21 cellular contexts compared by ENCODE assay signal in genomic region chr5:80990971-80991370, GRCh38. TPM values are rescaled to one million over a fixed set of nuclear protein-coding genes. Genes with fewer than 3 reads are reported as not detected.
DNase-seq lines count a peak whose midpoint lies in the region; ATAC-seq, FAIRE-seq and TF ChIP-seq lines count a peak whose summit lies in the region.
"Had no signal": no experiment of that assay in that cellular context is flagged by ENCODE, and none has a peak within 500 bp of the region (broad histone marks: within the 10 kb centered on the region; RNA-seq: fewer than 3 reads in every experiment).

No MANE protein-coding gene starts in this region.

- H3K36me3 Mint-ChIP-seq in H9 (ENCODE audit: insufficient read depth in 1 of 3, low read depth in 3 of 3) (no peaks in the 10 kb centered on the region; a peak in 1 of 7 replicates), nephron progenitor cell (ENCODE audit: low read depth) (no peaks in the 10 kb centered on the region)

- no peaks in the 10 kb centered on the region for H3K9me1 ChIP-seq in keratinocyte (ENCODE audit: control insufficient read depth, extremely low read depth, insufficient read depth, low read length)

- H3K9me3 ChIP-seq in H9 (ENCODE audit: control insufficient read depth, low read depth, low read length) = no peaks in the 10 kb centered on the region
- no peaks in the 10 kb centered on the region for H3K9me3 ChIP-seq in keratinocyte (ENCODE audit: control insufficient read depth, low read depth, low read length)
- H3K9me3 ChIP-seq: left ventricle myocardium inferior, neutrophil, thoracic aorta had no signal

- H2BK20ac ChIP-seq in H9 (ENCODE audit: low read depth, low read length, poor library complexity, severe bottlenecking) = no peak overlapping the region

- FAIRE-seq in bronchial epithelial cell (lab: Jason Lieb, UNC) (no peak), keratinocyte (lab: Jason Lieb, UNC) (peak; percentile 76)
- FAIRE-seq: colon, endometrium, frontal cortex, HTR-8/SVneo had no signal

- no peak overlapping the region for H3K23ac ChIP-seq in H9 (ENCODE audit: insufficient read length, low read depth, low read length)

- no peak overlapping the region for H2BK5ac ChIP-seq in H9 (ENCODE audit: insufficient read length, low read length)

- H3K4me2 ChIP-seq in H9 (ENCODE audit: insufficient read depth, insufficient read length, low read length) (no peak overlapping the region), keratinocyte (ENCODE audit: control insufficient read depth, extremely low read depth, insufficient read depth, low read depth, low read length) (peak overlapping the region; percentile 51)

- no peak overlapping the region for H2AK5ac ChIP-seq in H9 (ENCODE audit: insufficient read length, low read length)

- no peak overlapping the region for H3K56ac ChIP-seq in H9 (ENCODE audit: insufficient read length, low read depth, low read length)

- no peak overlapping the region for H3K4me3 ChIP-seq in bronchial epithelial cell (ENCODE audit: low read depth, low read length)
- no peak overlapping the region for H3K4me3 ChIP-seq in keratinocyte (ENCODE audit: control insufficient read depth in 2 of 3, extremely low read depth in 1 of 3, insufficient read depth in 2 of 3, low read depth in 1 of 3, low read length in 3 of 3)
- H3K4me3 ChIP-seq: left ventricle myocardium inferior, thoracic aorta had no signal

- peaks cover 18% of the 10 kb centered on the region; the same call in 1 of the 2 replicates for H3K4me1 ChIP-seq in H9 (ENCODE audit: insufficient read depth, low read length)
- H3K4me1 ChIP-seq in keratinocyte (ENCODE audit: control insufficient read depth, extremely low read depth, insufficient read depth, low read length) = peaks cover 8% of the 10 kb centered on the region

- no peak overlapping the region for H3K4me3 Mint-ChIP-seq in H9
- H3K4me3 Mint-ChIP-seq in nephron progenitor cell = no peak overlapping the region
- H3K4me3 Mint-ChIP-seq: HFFc6 had no signal

- DNase-seq in H9 (peak; percentile 80), M059J (ENCODE audit: low read depth) (peak; percentile 80), bronchial epithelial cell (ENCODE audit: low read depth) (peak; percentile 81), keratinocyte (ENCODE audit: low read depth, low spot score) (peak; percentile 9), nephron progenitor cell (no peak), NCI-H1048 (lab: John Stamatoyannopoulos, UW) (no peak)
- DNase-seq: activated CD8-positive, alpha-beta memory T cell treated with anti-CD3 and anti-CD28 coated beads for 24 hours; GDM1; HFFc6; left ventricle myocardium inferior; NCI-H1930; NCI-H446; SIG-M5 had no signal

- H3K4ac ChIP-seq in H9 (ENCODE audit: low read depth, low read length) = no peak overlapping the region

- no peak overlapping the region for H2BK12ac ChIP-seq in H9 (ENCODE audit: insufficient read length, low read depth, low read length)

- H2BK120ac ChIP-seq in H9 (ENCODE audit: low read depth, low read length, poor library complexity, severe bottlenecking) = no peak overlapping the region

- peaks cover 2% of the 10 kb centered on the region; the same call in 1 of the 2 replicates for H3K79me2 ChIP-seq in H9 (ENCODE audit: insufficient read depth, low read length)
- H3K79me2 ChIP-seq in keratinocyte (ENCODE audit: control insufficient read depth, insufficient read depth, low read length) = no peaks in the 10 kb centered on the region

- H3K18ac ChIP-seq in H9 (ENCODE audit: insufficient read length, low read depth, low read length) = no peak overlapping the region

- H4K20me1 ChIP-seq in H9 (ENCODE audit: control insufficient read depth, insufficient read depth, insufficient read length) = no peaks in the 10 kb centered on the region
- no peaks in the 10 kb centered on the region for H4K20me1 ChIP-seq in keratinocyte (ENCODE audit: control insufficient read depth, extremely low read depth, insufficient read depth, low read length)

- no peaks in the 10 kb centered on the region for H3K23me2 ChIP-seq in H9 (ENCODE audit: insufficient read length, low read depth, low read length, poor library complexity, severe bottlenecking)

- H3K79me1 ChIP-seq in H9 (ENCODE audit: insufficient read depth, low read depth, low read length, poor library complexity, severe bottlenecking) = no peaks in the 10 kb centered on the region

- no peak overlapping the region for H2BK15ac ChIP-seq in H9 (ENCODE audit: low read depth, low read length)

- no peak overlapping the region for H3T11ph ChIP-seq in H9 (ENCODE audit: low read length)

- ATAC-seq in HG03196 (IDR thresholded peaks at IDR 0.05; ENCODE audit: unreplicated experiment) (no peak), GM21423 (IDR thresholded peaks at IDR 0.05; ENCODE audit: unreplicated experiment) (no peak)

- H3K9ac ChIP-seq in H9 (ENCODE audit: extremely low read depth, insufficient read length, low read length) (no peak overlapping the region), keratinocyte (ENCODE audit: control insufficient read depth, extremely low read depth, insufficient read depth, low read length) (no peak overlapping the region)

- H4K8ac ChIP-seq in H9 (replicated peaks; ENCODE audit: insufficient read length, low read depth, low read length) = no peak overlapping the region

- H3K27ac ChIP-seq in H9 (ENCODE audit: insufficient read length, low read depth, low read length) = peak overlapping the region; percentile 2
- no peak overlapping the region for H3K27ac ChIP-seq in keratinocyte (ENCODE audit: control insufficient read depth, insufficient read depth, low read length)
- H3K27ac ChIP-seq: left ventricle myocardium inferior, neutrophil, thoracic aorta had no signal

- no peak overlapping the region for H3K14ac ChIP-seq in H9 (ENCODE audit: insufficient read depth, low read length)

- dilution Hi-C loops in keratinocyte (cut with MboI; ENCODE audit: extremely low pct_ligation_motif_present, low sequenced_read_pairs) = no loop called here

- TF ChIP-seq CTCF in H9 (conservative IDR thresholded peaks at IDR 0.05) = no peak
- no peak for TF ChIP-seq CTCF in bronchial epithelial cell (IDR thresholded peaks at IDR 0.05; ENCODE audit: insufficient read depth, low read length, severe bottlenecking)
- TF ChIP-seq CTCF in keratinocyte (optimal IDR thresholded peaks at IDR 0.05 in 1 of 3, IDR thresholded peaks at IDR 0.05 in 1 of 3, conservative IDR thresholded peaks at IDR 0.05 in 1 of 3; ENCODE audit: extremely low read depth in 1 of 3, insufficient read depth in 2 of 3, low read length in 3 of 3) = no peak
- TF ChIP-seq CTCF in nephron progenitor cell (IDR thresholded peaks at IDR 0.05) = no peak

- WGBS in H9 (ENCODE audit: extremely low coverage, insufficient read length, low lambda C conversion rate) = no CpG with 5 or more reads among the region's 1 CpG

- peaks cover 37 to 57% of the 10 kb centered on the region in 2 experiments for H3K4me1 Mint-ChIP-seq in H9
- no peaks in the 10 kb centered on the region for H3K4me1 Mint-ChIP-seq in nephron progenitor cell

- no peak overlapping the region for H2AFZ ChIP-seq in H9 (ENCODE audit: low read length)
- no peak overlapping the region for H2AFZ ChIP-seq in keratinocyte (ENCODE audit: control insufficient read depth, low read length)

- H3K27me3 Mint-ChIP-seq in H9 (ENCODE audit: low read depth) (no peaks in the 10 kb centered on the region), nephron progenitor cell (ENCODE audit: low read depth, poor library complexity) (peaks cover 4% of the 10 kb centered on the region)

- H4K91ac ChIP-seq in H9 (ENCODE audit: insufficient read length, low read depth, low read length) = no peak overlapping the region

- no peaks in the 10 kb centered on the region; a peak in 1 of 5 replicates for H3K9me3 Mint-ChIP-seq in H9
- H3K9me3 Mint-ChIP-seq in nephron progenitor cell = no peaks in the 10 kb centered on the region
- H3K9me3 Mint-ChIP-seq: HFFc6 had no signal

- H3K27me3 ChIP-seq in H9 (ENCODE audit: insufficient read depth, low read length) (no peaks in the 10 kb centered on the region), bronchial epithelial cell (ENCODE audit: control insufficient read depth, insufficient read depth, low read length) (no peaks in the 10 kb centered on the region), keratinocyte (ENCODE audit: control insufficient read depth, extremely low read depth, insufficient read depth, low read length) (no peaks in the 10 kb centered on the region)

- H3K27ac Mint-ChIP-seq in H9 = peak overlapping the region in 2 of 3 experiments; percentile 65 to 93; a peak in 4 of 7 replicates
- H3K27ac Mint-ChIP-seq in nephron progenitor cell = no peak overlapping the region
- H3K27ac Mint-ChIP-seq: HFFc6 had no signal

- H3K36me3 ChIP-seq in bronchial epithelial cell (ENCODE audit: control insufficient read depth, insufficient read depth, low read length) (no peaks in the 10 kb centered on the region), keratinocyte (ENCODE audit: control insufficient read depth in 2 of 2, extremely low read depth in 1 of 2, insufficient read depth in 2 of 2, low read length in 2 of 2) (no peaks in the 10 kb centered on the region)
- H3K36me3 ChIP-seq: left ventricle myocardium inferior, neutrophil, thoracic aorta had no signal

- H4K5ac ChIP-seq in H9 (ENCODE audit: insufficient read length, low read depth, low read length) = no peak overlapping the region

RNA-seq across cellular contexts. Expression of gene RASGRF2, which starts 30.8 kb away (rescaled TPM):
- 11.3 and 13.5 TPM in 2 replicates for total RNA-seq in H9 (2021)
- 1.8 and 2.3 TPM in 2 replicates for total RNA-seq in M059J (2014; rRNA removed; shearing (Covaris generic))
- 0.26 and 0.53 TPM in 2 replicates for total RNA-seq in bronchial epithelial cell
- 0.03 to 0.07 TPM (median 0.05 TPM) in 3 replicates for polyA plus RNA-seq in keratinocyte
- polyA plus RNA-seq in keratinocyte (2011; ENCODE audit: low read depth) = not detected
- polyA plus RNA-seq in keratinocyte (2011; cell fraction: cytosol; rRNA removed) = 0.03 and 0.07 TPM in 2 replicates
- polyA plus RNA-seq in keratinocyte (2011; cell fraction: nucleus; rRNA removed) = 0.10 and 0.11 TPM in 2 replicates
- 0.08 and 0.11 TPM in 2 replicates for polyA plus RNA-seq in keratinocyte (2012; ENCODE audit: low replicate concordance)
- polyA minus RNA-seq in keratinocyte = 0.73 TPM in 1 of 3 replicates, not detected in the others
- not detected for polyA minus RNA-seq in keratinocyte (2011; cell fraction: cytosol; rRNA and poly(A)+ RNA removed)
- polyA minus RNA-seq in keratinocyte (2011; cell fraction: nucleus; rRNA and poly(A)+ RNA removed) = 0.32 TPM in 1 of 2 replicates, not detected in the other

Comparison
In these comparisons a context has a peak if more than half of its experiments do, and no peak if none do; other contexts are left out.
1. DNase-seq: peak in H9 (single experiment), M059J (single experiment), bronchial epithelial cell (single experiment) and keratinocyte (single experiment); none in nephron progenitor cell (single experiment) and NCI-H1048 (single experiment).